In the genomic region with DNA sequence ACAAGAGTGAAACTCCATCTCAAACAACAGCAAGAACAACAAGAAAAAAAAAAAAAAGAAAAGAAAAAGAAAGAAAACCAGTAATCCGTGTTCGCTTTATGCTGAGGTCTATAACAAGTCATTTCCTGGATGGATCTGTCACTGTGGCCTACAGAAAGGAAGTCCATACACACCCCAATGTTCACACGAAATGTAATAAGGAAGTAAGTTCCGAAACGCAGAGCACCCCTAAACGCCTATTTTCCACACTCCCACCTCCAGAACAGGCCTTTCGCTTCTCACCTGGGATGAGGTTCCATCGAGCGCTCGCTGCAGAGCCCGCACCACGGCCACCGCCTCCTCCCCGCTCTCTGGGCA, we compare ENCODE assay signal across 6 cellular contexts. TPM values are rescaled to one million over a fixed set of nuclear protein-coding genes. Genes with fewer than 3 reads are reported as not detected.
DNase-seq lines count a peak whose midpoint lies in the region; ATAC-seq and TF ChIP-seq lines count a peak whose summit lies in the region.

No MANE protein-coding gene starts in this region.

- peaks cover 14% of the 10 kb centered on the region for H3K9me3 ChIP-seq in Karpas-422 (ENCODE audit: low read length)
- H3K9me3 ChIP-seq in gastrocnemius medialis: peaks cover 0 to 6% (median 0%) of the 10 kb centered on the region in 3 donors

- H3K36me3 ChIP-seq in Karpas-422 (ENCODE audit: insufficient read depth, low read length) (peaks cover 34% of the 10 kb centered on the region), gastrocnemius medialis (peaks cover 2 to 35% of the 10 kb centered on the region in 2 donors)

- H3K79me2 ChIP-seq in Karpas-422 (ENCODE audit: low read length): peaks cover 52% of the 10 kb centered on the region

- ATAC-seq in gastrocnemius medialis (no peak), HG02571 (IDR thresholded peaks at IDR 0.05; ENCODE audit: unreplicated experiment) (no peak)

- H3K4me3 ChIP-seq in GM12864 (ENCODE audit: low read depth, low read length): peak overlapping the region; percentile 66
- peak overlapping the region; percentile 94 for H3K4me3 ChIP-seq in Karpas-422 (ENCODE audit: low read length)
- peak overlapping the region; percentile 77 to 97 (median 94) for H3K4me3 ChIP-seq in gastrocnemius medialis

- no peak for TF ChIP-seq CTCF in GM12864 (IDR thresholded peaks at IDR 0.05; ENCODE audit: low read depth, low read length, missing control alignments)
- no peak for TF ChIP-seq CTCF in gastrocnemius medialis (IDR thresholded peaks at IDR 0.05 in 4 of 5, conservative IDR thresholded peaks at IDR 0.05 in 1 of 5)

- peaks cover 20% of the 10 kb centered on the region for H3K4me1 ChIP-seq in Karpas-422 (ENCODE audit: low read length)
- peaks cover 24 to 35% of the 10 kb centered on the region in 2 donors for H3K4me1 ChIP-seq in gastrocnemius medialis

- H3K9me2 ChIP-seq in Karpas-422 (replicated peaks; ENCODE audit: insufficient read depth, low read length): no peaks in the 10 kb centered on the region

- no peaks in the 10 kb centered on the region for H3K27me3 ChIP-seq in Karpas-422 (ENCODE audit: low read length)
- H3K27me3 ChIP-seq in gastrocnemius medialis: no peaks in the 10 kb centered on the region

- DNase-seq in GM12864 (ENCODE audit: low read depth) (no peak), Karpas-422 (peak; percentile 55), gastrocnemius medialis (no peak), NCI-H748 treated with DMSO at 0.1 percent for 48 hours (lab: John Stamatoyannopoulos, UW) (no peak)
- peak; percentile 9 for DNase-seq in effector CD4-positive, alpha-beta T cell

- peaks cover 3% of the 10 kb centered on the region; the same call in 1 of the 2 replicates for H4K20me1 ChIP-seq in Karpas-422 (ENCODE audit: insufficient read depth, low read depth, low read length)

- peak overlapping the region; percentile 90 for H3K9ac ChIP-seq in Karpas-422 (ENCODE audit: low read length)

- H3K27ac ChIP-seq in Karpas-422 (ENCODE audit: low read length): peak overlapping the region; percentile 76
- peak overlapping the region; percentile 90 to 97 (median 92) for H3K27ac ChIP-seq in gastrocnemius medialis

- in situ Hi-C loops in gastrocnemius medialis (cut with MboI; ENCODE audit: low sequenced_read_pairs in 4 of 4): no loop called here

- intact Hi-C loops in gastrocnemius medialis (cut with DNase I; ENCODE audit: low total_unique reads): no loop called here

- H2AFZ ChIP-seq in Karpas-422 (ENCODE audit: low read length): peak overlapping the region; percentile 73; the same call in 1 of the 2 replicates

- H3K4me2 ChIP-seq in Karpas-422 (ENCODE audit: low read depth, low read length, poor library complexity, severe bottlenecking): peak overlapping the region; percentile 80

- no peak for TF ChIP-seq POLR2A in gastrocnemius medialis (IDR thresholded peaks at IDR 0.05)

RNA-seq across cellular contexts. Expression of a gene that starts 0.7 kb away (rescaled TPM):
- total RNA-seq in Karpas-422 (2014; rRNA removed; shearing (Covaris generic); ENCODE audit: low replicate concordance): 40.4 and 40.8 TPM in 2 replicates
- 10 to 100 TPM; 14.2 to 19.2 (median 15.7) TPM for total RNA-seq in gastrocnemius medialis

RNA-seq across cellular contexts. Expression of a gene that starts 5.1 kb away (rescaled TPM):
- total RNA-seq in Karpas-422 (2014; rRNA removed; shearing (Covaris generic); ENCODE audit: low replicate concordance): 11.9 and 14.5 TPM in 2 replicates
- 10 to 100 TPM in 3 of 4 donors, 1 to 10 TPM in 1; 7.3 to 12.3 (median 10.5) TPM for total RNA-seq in gastrocnemius medialis

RNA-seq across cellular contexts. Expression of a gene that starts 26.6 kb away (rescaled TPM):
- total RNA-seq in Karpas-422 (2014; rRNA removed; shearing (Covaris generic); ENCODE audit: low replicate concordance): 29.0 and 33.0 TPM in 2 replicates
- total RNA-seq in gastrocnemius medialis: 1 to 10 TPM; 1.2 to 2.8 (median 1.4) TPM

RNA-seq across cellular contexts. Expression of a gene that starts 33.4 kb away (rescaled TPM):
- 653 and 873 TPM in 2 replicates for total RNA-seq in Karpas-422 (2014; rRNA removed; shearing (Covaris generic); ENCODE audit: low replicate concordance)
- total RNA-seq in gastrocnemius medialis: 1,000 to 10,000 TPM; 2,310 to 4,128 (median 2,801) TPM

RNA-seq across cellular contexts. Expression of a gene that starts 52.6 kb away (rescaled TPM):
- total RNA-seq in Karpas-422 (2014; rRNA removed; shearing (Covaris generic); ENCODE audit: low replicate concordance): 3.7 and 6.5 TPM in 2 replicates
- total RNA-seq in gastrocnemius medialis: 1 to 10 TPM; 2.3 to 5.7 (median 3.8) TPM

Comparison
In these comparisons a context has a peak if more than half of its experiments do, and no peak if none do; other contexts are left out.
1. DNase-seq: peak in Karpas-422 (single experiment) and effector CD4-positive, alpha-beta T cell (single experiment); none in GM12864 (single experiment), gastrocnemius medialis (0 of 2) and NCI-H748 treated with DMSO at 0.1 percent for 48 hours (single experiment).
2. Peak in every context shown above with its lines, with median percentiles within 50 percentile points of each other: H3K4me3 ChIP-seq.